In the genomic region with DNA sequence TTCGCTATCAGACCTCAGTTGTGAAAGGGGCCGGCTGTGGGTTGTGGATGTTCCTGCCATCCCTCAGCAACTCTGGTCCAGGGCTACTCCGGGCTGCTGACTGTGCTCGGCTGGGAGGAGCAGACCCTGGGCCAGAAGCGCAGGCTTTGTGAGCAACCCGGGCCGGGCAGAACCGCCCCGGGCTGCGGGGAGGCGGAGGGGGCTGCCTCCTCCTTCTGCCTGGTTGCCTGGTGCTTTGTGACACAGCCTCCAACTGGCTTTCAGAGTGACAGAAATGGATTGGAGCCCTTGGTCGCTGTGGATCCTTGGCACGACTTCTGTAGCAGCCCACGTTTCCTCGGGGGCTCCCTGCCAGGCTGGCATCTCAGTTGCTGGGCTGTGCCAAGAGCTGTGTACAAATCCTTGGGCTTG, we compare ENCODE assay signal across 13 cellular contexts. TPM values are rescaled to one million over a fixed set of nuclear protein-coding genes. Genes with fewer than 3 reads are reported as not detected.
DNase-seq lines count a peak whose midpoint lies in the region; ATAC-seq and TF ChIP-seq lines count a peak whose summit lies in the region.
"Had no signal": no experiment of that assay in that cellular context is flagged by ENCODE, and none has a peak within 500 bp of the region (broad histone marks: within the 10 kb centered on the region; RNA-seq: fewer than 3 reads in every experiment).

No MANE protein-coding gene starts in this region.

- H3K36me3 ChIP-seq in HUES48 (ENCODE audit: control insufficient read depth, insufficient read depth, low read length): 0 out of 2 replicates have a peak, but pooled peaks cover 5% of the 10 kb centered on the region

- TF ChIP-seq CTCF in VCaP (conservative IDR thresholded peaks at IDR 0.05): no peak

- H3K27ac ChIP-seq in HUES48 (ENCODE audit: low read depth, low read length) (peak overlapping the region; percentile 47), VCaP (0 out of 2 replicates have a peak overlapping the region, but pooled peaks have one; percentile 16)

- intact Hi-C loops in sciatic nerve (cut with DNase I): no loop called here

- H3K4me1 ChIP-seq in HUES48 (ENCODE audit: control insufficient read depth, insufficient read depth, low read length): peaks cover 36% of the 10 kb centered on the region

- DNase-seq in globus pallidus (ENCODE audit: low spot score) (peak; percentile 83), sciatic nerve (ENCODE audit: low spot score) (no peak), COLO829 (ENCODE audit: low spot score) (no peak)
- no peak for DNase-seq in activated naive CD4-positive, alpha-beta T cell treated with Interleukin-2 at 50 U/mL for 16 hours
- DNase-seq in stimulated activated CD8-positive, alpha-beta memory T cell treated with anti-CD3 and anti-CD28 coated beads, Interleukin-4, amount 100 ng/mL, for 48 hours: no peak
- DNase-seq: activated CD4-positive, alpha-beta memory T cell treated with anti-CD3 and anti-CD28 coated beads, Interleukin-2, amount 10 ng/mL, durations not matched to agents 7 days and 5 days; activated naive CD4-positive, alpha-beta T cell treated with anti-CD3 and anti-CD28 coated beads for 36 hours; HFFc6; KBM-7; NCI-H1930 had no signal

- no peak overlapping the region for H3K4me3 ChIP-seq in HUES48 (ENCODE audit: low read depth, low read length)

- no peaks in the 10 kb centered on the region for H3K27me3 ChIP-seq in HUES48 (ENCODE audit: control insufficient read depth, insufficient read depth, low read length)

- H3K9me3 ChIP-seq in HUES48 (ENCODE audit: control insufficient read depth, insufficient read depth, low read length): no peaks in the 10 kb centered on the region

- no peak overlapping the region for H3K9ac ChIP-seq in HUES48 (ENCODE audit: low read depth, low read length)

- ATAC-seq in sciatic nerve: peak; percentile 75
- ATAC-seq: Panc1 had no signal

RNA-seq across cellular contexts. Expression of gene DRAXIN, which starts 10.0 kb away (rescaled TPM):
- not detected for total RNA-seq in sciatic nerve
- total RNA-seq: HFFc6 had no signal

RNA-seq across cellular contexts. Expression of gene MAD2L2, which starts 20.6 kb away (rescaled TPM):
- total RNA-seq in sciatic nerve: 22.0 TPM

RNA-seq across cellular contexts. Expression of gene AGTRAP, which starts 34.4 kb away (rescaled TPM):
- 32.8 TPM for total RNA-seq in sciatic nerve

RNA-seq across cellular contexts. Expression of gene FBXO6, which starts 37.6 kb away (rescaled TPM):
- 6.6 TPM for total RNA-seq in sciatic nerve

RNA-seq across cellular contexts. Expression of gene FBXO44, which starts 46.9 kb away (rescaled TPM):
- 37.1 TPM for total RNA-seq in sciatic nerve
